In genomic region chr19:36837525-36837901, GRCh38 we compare ENCODE assay signal across 8 cellular contexts. TPM values are rescaled to one million over a fixed set of nuclear protein-coding genes. Genes with fewer than 3 reads are reported as not detected.
DNase-seq lines count a peak whose midpoint lies in the region; ATAC-seq and TF ChIP-seq lines count a peak whose summit lies in the region.

No MANE protein-coding gene starts in this region.

- 38% methylated on average over 6 of the region's 6 CpGs for WGBS in mesenchymal stem cell
- WGBS in aorta, 2 donors, result 3% methylated on average over 6 of the region's 6 CpGs

- H2BK120ac ChIP-seq in mesenchymal stem cell (ENCODE audit: low read depth, low read length), result no peak overlapping the region

- TF ChIP-seq CTCF in colonic mucosa (IDR thresholded peaks at IDR 0.05), result no peak
- no peak for TF ChIP-seq CTCF in nephron progenitor cell (IDR thresholded peaks at IDR 0.05)

- peak overlapping the region in 1 of 2 experiments; percentile 29 for H3K14ac ChIP-seq in mesenchymal stem cell (ENCODE audit: low read length in 2 of 2)

- H3K79me1 ChIP-seq in mesenchymal stem cell (replicated peaks; ENCODE audit: low read length, poor library complexity, severe bottlenecking), result peaks cover 22% of the 10 kb centered on the region

- DNase-seq in stimulated activated CD4-positive, alpha-beta T cell treated with anti-CD3 and anti-CD28 coated beads, Interleukin-15, amount 100 ng/mL, for 24 hours, result peak; percentile 2
- no peak for DNase-seq in stimulated activated CD4-positive, alpha-beta T cell treated with anti-CD3 and anti-CD28 coated beads, Interleukin-12 subunit alpha, Interleukin-12 subunit beta, amount 100 ng/mL, for 4 hours
- DNase-seq in colonic mucosa, result no peak
- DNase-seq in mesenchymal stem cell, result no peak
- DNase-seq in aorta, result no peak
- no peak for DNase-seq in CD1c-positive myeloid dendritic cell (ENCODE audit: extremely low spot score)
- DNase-seq in activated T-cell treated with anti-CD3 and anti-CD28 coated beads for 4 hours, result no peak
- DNase-seq in nephron progenitor cell, result no peak

- H3K4ac ChIP-seq in mesenchymal stem cell (ENCODE audit: low read depth in 1 of 2, low read length in 2 of 2), result peak overlapping the region; percentile 10 to 47

- H2AK5ac ChIP-seq in mesenchymal stem cell (ENCODE audit: low read length, severe bottlenecking), result no peak overlapping the region

- no peak for ATAC-seq in aorta (ENCODE audit: low FRiP score)

- no peak overlapping the region for H2BK15ac ChIP-seq in mesenchymal stem cell (ENCODE audit: low read depth, poor library complexity, severe bottlenecking)

- peaks cover 37% of the 10 kb centered on the region for H3K9me3 Mint-ChIP-seq in nephron progenitor cell

- H3K9me3 ChIP-seq in colonic mucosa (peaks cover 3% of the 10 kb centered on the region), mesenchymal stem cell (ENCODE audit: control insufficient read depth, low read length) (peaks cover 41% of the 10 kb centered on the region), aorta (ENCODE audit: control insufficient read depth, low read length) (peaks cover 4% of the 10 kb centered on the region)

- peak overlapping the region; percentile 64 for H2AFZ ChIP-seq in mesenchymal stem cell (ENCODE audit: low read depth, low read length)

- H3K27ac Mint-ChIP-seq in nephron progenitor cell, result no peak overlapping the region

- H3K27me3 ChIP-seq in colonic mucosa, result no peaks in the 10 kb centered on the region
- no peaks in the 10 kb centered on the region for H3K27me3 ChIP-seq in mesenchymal stem cell (ENCODE audit: control insufficient read depth in 1 of 2, insufficient read depth in 1 of 2, low read length in 2 of 2)
- H3K27me3 ChIP-seq in aorta (ENCODE audit: control insufficient read depth in 1 of 2, insufficient read depth in 2 of 2, low read length in 1 of 2), result no peaks in the 10 kb centered on the region

- peak overlapping the region; percentile 55 to 72 for H3K9ac ChIP-seq in colonic mucosa (ENCODE audit: low read depth in 2 of 2, low read length in 2 of 2)
- H3K9ac ChIP-seq in mesenchymal stem cell (ENCODE audit: low read length), result peak overlapping the region; percentile 94

- intact Hi-C loops in colonic mucosa (cut with DNase I), result loop anchor here (10.0 kb wide), 1 partner anchor 63 kb away; the partner anchor contains the start of gene ZNF850
- intact Hi-C loops in aorta (cut with DNase I), result no loop called here

- H3K27ac ChIP-seq in colonic mucosa, result peak overlapping the region; percentile 87
- peak overlapping the region; percentile 77 for H3K27ac ChIP-seq in mesenchymal stem cell (ENCODE audit: low read length, poor library complexity, severe bottlenecking)
- peak overlapping the region in 1 of 2 donors; percentile 76 for H3K27ac ChIP-seq in aorta (ENCODE audit: low read depth in 1 of 2, low read length in 2 of 2)

- peak overlapping the region; percentile 89 for H3K4me2 ChIP-seq in mesenchymal stem cell (ENCODE audit: low read length, poor library complexity, severe bottlenecking)

- H3K18ac ChIP-seq in mesenchymal stem cell (ENCODE audit: low read depth in 1 of 2, low read length in 2 of 2), result peak overlapping the region; percentile 42 to 72

- H3K23ac ChIP-seq in mesenchymal stem cell (ENCODE audit: low read length in 2 of 2), result no peak overlapping the region

- no peak overlapping the region for H4K8ac ChIP-seq in mesenchymal stem cell (ENCODE audit: low read length)

- H3K36me3 ChIP-seq in colonic mucosa (no peaks in the 10 kb centered on the region), mesenchymal stem cell (ENCODE audit: control insufficient read depth in 1 of 2, insufficient read depth in 2 of 2, low read depth in 1 of 2, low read length in 2 of 2) (peaks cover 10 to 27% of the 10 kb centered on the region in 2 experiments), aorta (ENCODE audit: control insufficient read depth in 1 of 2, insufficient read depth in 2 of 2, low read length in 1 of 2) (no peaks in the 10 kb centered on the region)

- peaks cover 6% of the 10 kb centered on the region for H3K4me1 Mint-ChIP-seq in nephron progenitor cell

- H3K36me3 Mint-ChIP-seq in nephron progenitor cell (ENCODE audit: low read depth), result peaks cover 38% of the 10 kb centered on the region

- H3K4me1 ChIP-seq in colonic mucosa (no peaks in the 10 kb centered on the region), mesenchymal stem cell (ENCODE audit: control insufficient read depth, insufficient read depth, low read depth, low read length) (peaks cover 4% of the 10 kb centered on the region), aorta (ENCODE audit: control insufficient read depth in 1 of 2, insufficient read depth in 2 of 2, low read length in 2 of 2) (no peaks in the 10 kb centered on the region)

- no peaks in the 10 kb centered on the region for H3K27me3 Mint-ChIP-seq in nephron progenitor cell (ENCODE audit: low read depth, poor library complexity)

- H2BK12ac ChIP-seq in mesenchymal stem cell (ENCODE audit: low read length in 2 of 2), result no peak overlapping the region

- H3K4me3 ChIP-seq in colonic mucosa (peak overlapping the region; percentile 79), mesenchymal stem cell (ENCODE audit: insufficient read depth in 1 of 2, low read depth in 1 of 2, low read length in 2 of 2) (peak overlapping the region; percentile 78 to 93), aorta (ENCODE audit: low read length in 2 of 2) (peak overlapping the region; percentile 11 to 52)

- no peak overlapping the region for H2BK5ac ChIP-seq in mesenchymal stem cell (ENCODE audit: low read depth, low read length, poor library complexity, severe bottlenecking)

- H3K4me3 Mint-ChIP-seq in nephron progenitor cell, result no peak overlapping the region

- H4K91ac ChIP-seq in mesenchymal stem cell (ENCODE audit: low read length), result no peak overlapping the region

RNA-seq across cellular contexts. Expression of gene ZNF790, which starts 0.7 kb away (rescaled TPM):
- 1 to 10 TPM; 3.1 to 3.9 TPM for total RNA-seq in colonic mucosa
- 2.4 TPM for polyA plus RNA-seq in mesenchymal stem cell (2013, experiment 1 of 2)
- 2.3 TPM for polyA plus RNA-seq in mesenchymal stem cell (2013, experiment 2 of 2)
- 10 to 100 TPM in 1 of 2 donors, 1 to 10 TPM in 1; 7.6 to 11.8 TPM for total RNA-seq in aorta
- polyA plus RNA-seq in aorta, result 1 to 10 TPM; 1.9 to 5.5 TPM

RNA-seq across cellular contexts. Expression of gene ZNF345, which starts 13.2 kb away (rescaled TPM):
- total RNA-seq in colonic mucosa (1 to 10 TPM; 2.3 to 2.9 TPM), aorta (10 to 100 TPM in 1 of 2 donors, 1 to 10 TPM in 1; 6.8 to 10.7 TPM)
- 1.4 TPM for polyA plus RNA-seq in mesenchymal stem cell (2013, experiment 1 of 2)
- polyA plus RNA-seq in mesenchymal stem cell (2013, experiment 2 of 2), result 1.3 TPM
- polyA plus RNA-seq in aorta, result 1 to 10 TPM; 4.0 to 7.8 TPM

Comparison
In these comparisons a context has a peak if more than half of its experiments do, and no peak if none do; other contexts are left out.
1. H3K4me3 ChIP-seq: peak in every context shown above with its lines; median percentile 86 in mesenchymal stem cell; 79 in colonic mucosa; 32 in aorta.